Comparison of ENCODE assay signal across 9 cellular contexts in the genomic region with DNA sequence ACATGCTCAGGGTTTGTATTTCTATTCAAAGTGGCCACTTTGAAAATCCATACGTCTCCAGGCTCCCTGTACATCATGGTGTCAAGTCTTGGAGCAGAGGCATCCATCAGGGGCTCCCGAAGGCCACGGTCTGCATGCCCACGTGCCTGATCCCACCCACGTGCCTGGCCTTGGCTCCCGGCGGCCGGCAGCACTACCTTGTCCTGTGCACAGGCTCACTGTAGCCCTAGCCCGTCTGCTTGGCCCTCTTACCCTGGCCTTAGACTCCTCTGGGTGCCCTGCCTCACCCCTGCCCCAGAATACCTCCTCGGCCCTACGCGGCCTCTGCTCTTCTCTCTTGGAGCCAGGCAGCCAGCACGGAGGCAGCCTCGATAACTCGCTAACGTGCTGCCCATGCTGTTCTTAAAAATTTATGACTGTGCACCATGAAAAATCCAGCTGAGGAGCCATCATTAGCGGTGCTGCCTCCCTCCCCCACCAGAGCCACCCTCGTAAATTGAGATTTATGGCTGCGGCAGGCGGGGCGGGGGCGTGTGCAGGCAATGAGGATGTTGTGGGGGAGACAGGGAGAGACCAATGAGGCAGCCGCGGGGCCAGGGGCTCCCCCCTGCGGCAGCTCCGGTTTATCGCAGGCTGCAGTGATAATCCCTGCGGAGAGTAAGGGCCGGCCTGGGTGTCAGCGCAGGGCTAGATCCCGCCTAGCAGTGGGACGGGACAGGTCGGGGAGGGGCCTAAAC. TPM values are rescaled to one million over a fixed set of nuclear protein-coding genes. Genes with fewer than 3 reads are reported as not detected.
A peak's percentile ranks its signal among the peaks of the same experiment; 100 is the strongest.
DNase-seq lines count a peak whose midpoint lies in the region; ATAC-seq lines count a peak whose summit lies in the region.
"Had no signal": no experiment of that assay in that cellular context is flagged by ENCODE, and none has a peak within 500 bp of the region (broad histone marks: within the 10 kb centered on the region; RNA-seq: fewer than 3 reads in every experiment).

No MANE protein-coding gene starts in this region.

- DNase-seq in NCI-H1417 (lab: John Stamatoyannopoulos, UW) (peak in 2 of 3 experiments; percentile 31 to 88), NCI-H1417 treated with DMSO at 0.1 percent for 48 hours (lab: John Stamatoyannopoulos, UW) (no peak), OCI-M1 (lab: John Stamatoyannopoulos, UW) (peak; percentile 83), caudate nucleus (lab: John Stamatoyannopoulos, UW) (peak in 46 of 61 donors; percentile 13 to 86 (median 52)), mesendoderm (peak; percentile 94)
- DNase-seq in stimulated activated naive CD8-positive, alpha-beta T cell treated with anti-CD3 and anti-CD28 coated beads, Interleukin-15, Interleukin-2, amounts not matched to agents 100 U/mL and 50 U/mL, for 24 hours = peak; percentile 60

- no peak overlapping the region for H3K4me3 ChIP-seq in mesendoderm (ENCODE audit: low read length)

- peak overlapping the region; percentile 60 for H3K18ac ChIP-seq in mesendoderm (ENCODE audit: low read length)

- H3K36me3 ChIP-seq in mesendoderm (ENCODE audit: control insufficient read depth, insufficient read depth, low read length) = no peaks in the 10 kb centered on the region

- H3K23ac ChIP-seq in mesendoderm (ENCODE audit: low read length) = no peak overlapping the region

- peak overlapping the region; percentile 18 for H3K9ac ChIP-seq in mesendoderm (ENCODE audit: low read length)

- no peaks in the 10 kb centered on the region for H3K79me2 ChIP-seq in mesendoderm (ENCODE audit: control insufficient read depth, insufficient read depth, low read length)

- peaks cover 32% of the 10 kb centered on the region for H3K4me1 ChIP-seq in mesendoderm (ENCODE audit: control insufficient read depth, low read depth, low read length)

- no peaks in the 10 kb centered on the region for H3K79me1 ChIP-seq in mesendoderm (ENCODE audit: low read length)

- no peak overlapping the region for H4K8ac ChIP-seq in mesendoderm (ENCODE audit: low read depth, low read length)

- H3K27ac ChIP-seq in caudate nucleus (ENCODE audit: low read depth, low read length) (peak overlapping the region; percentile 28), mesendoderm (ENCODE audit: low read depth, low read length) (no peak overlapping the region)
- H3K27ac ChIP-seq: 22Rv1 had no signal

- peak overlapping the region; percentile 19 for H3K56ac ChIP-seq in mesendoderm (ENCODE audit: low read length)

- no peak overlapping the region for H2BK5ac ChIP-seq in mesendoderm (ENCODE audit: low read length)

- no peak overlapping the region for H4K5ac ChIP-seq in mesendoderm (ENCODE audit: low read length)

- peak; percentile 83 for ATAC-seq in stimulated activated naive CD8-positive, alpha-beta T cell treated with anti-CD3 and anti-CD28 coated beads, Interleukin-15, Interleukin-2, amounts not matched to agents 100 U/mL and 50 U/mL, for 24 hours
- ATAC-seq in GM21737 (IDR thresholded peaks at IDR 0.05; ENCODE audit: unreplicated experiment) (no peak), HG03097 (IDR thresholded peaks at IDR 0.05; ENCODE audit: low FRiP score, unreplicated experiment) (no peak)

- H3K27me3 ChIP-seq in mesendoderm (ENCODE audit: insufficient read depth, low read length, poor library complexity) = no peaks in the 10 kb centered on the region

- no peak overlapping the region for H2AK5ac ChIP-seq in mesendoderm (ENCODE audit: low read length)

- WGBS in mesendoderm (ENCODE audit: extremely low coverage, insufficient coverage, low lambda C conversion rate) = no CpG with 5 or more reads among the region's 33 CpGs

- no peak overlapping the region for H3K4ac ChIP-seq in mesendoderm (ENCODE audit: low read depth, low read length)

- H3K4me2 ChIP-seq in mesendoderm (ENCODE audit: low read length) = no peak overlapping the region

- H2BK15ac ChIP-seq in mesendoderm (replicated peaks; ENCODE audit: low read depth) = no peak overlapping the region

- no peak overlapping the region for H2BK120ac ChIP-seq in mesendoderm (ENCODE audit: low read depth, low read length)

RNA-seq across cellular contexts. Expression of a gene that starts 24.6 kb away (rescaled TPM):
- polyA plus RNA-seq in mesendoderm (2013, experiment 1 of 2) = 28.4 TPM
- polyA plus RNA-seq in mesendoderm (2013, experiment 2 of 2) = 27.4 TPM
